ENCODE assay signal across 8 cellular contexts in genomic region chr1:28373450-28373849, GRCh38. TPM values are rescaled to one million over a fixed set of nuclear protein-coding genes. Genes with fewer than 3 reads are reported as not detected.
A peak's percentile ranks its signal among the peaks of the same experiment; 100 is the strongest.
DNase-seq lines count a peak whose midpoint lies in the region; ATAC-seq, FAIRE-seq and TF ChIP-seq lines count a peak whose summit lies in the region.
"Not testable (repeated sequence)": the region's sequence is repeated elsewhere in the genome, so short reads cannot be mapped to it uniquely, and the experiment has no call there.

No MANE protein-coding gene starts in this region.

- not testable (repeated sequence) for H3K9ac ChIP-seq in BLaER1; astrocyte (ENCODE audit: low read length)

- H3K36me3 Mint-ChIP-seq in astrocyte (ENCODE audit: low read depth, unreplicated experiment); mesothelial cell of epicardium; stimulated activated effector memory CD8-positive, alpha-beta T cell treated with anti-CD3 and anti-CD28 coated beads, Interleukin-12 subunit alpha, Interleukin-12 subunit beta, amount 100 ng/mL, for 72 hours: not testable (repeated sequence)

- FAIRE-seq in astrocyte (lab: Jason Lieb, UNC): not testable (repeated sequence)

- H3K4me3 Mint-ChIP-seq in astrocyte (ENCODE audit: unreplicated experiment) (peak overlapping the region; percentile 70), mesothelial cell of epicardium (peak overlapping the region; percentile 11)
- not testable (repeated sequence) for H3K4me3 Mint-ChIP-seq in stimulated activated effector memory CD8-positive, alpha-beta T cell treated with anti-CD3 and anti-CD28 coated beads, Interleukin-12 subunit alpha, Interleukin-12 subunit beta, amount 100 ng/mL, for 72 hours

- not testable (repeated sequence) for H3K9me3 ChIP-seq in BLaER1; SJSA1 (replicated peaks); astrocyte (ENCODE audit: insufficient read depth, low read depth, low read length); esophagus (ENCODE audit: control insufficient read depth in 2 of 2, insufficient read depth in 1 of 2, low read depth in 1 of 2, low read length in 1 of 2)

- DNase-seq in HCEC 1CT: peak; percentile 29
- peak; percentile 74 for DNase-seq in M059J (ENCODE audit: low read depth)
- DNase-seq in SJSA1 (ENCODE audit: low read depth in 1 of 2, low spot score in 2 of 2): peak; percentile 33 to 47
- not testable (repeated sequence) for DNase-seq in astrocyte (ENCODE audit: low read depth); mesothelial cell of epicardium (ENCODE audit: low spot score in 2 of 2, unreplicated experiment in 2 of 2); stimulated activated effector memory CD8-positive, alpha-beta T cell treated with anti-CD3 and anti-CD28 coated beads, Interleukin-12 subunit alpha, Interleukin-12 subunit beta, amount 100 ng/mL, for 72 hours (ENCODE audit: low spot score in 2 of 2)

- not testable (repeated sequence) for H3K4me3 ChIP-seq in BLaER1; SJSA1; astrocyte (ENCODE audit: insufficient read depth, low read depth, low read length); esophagus (ENCODE audit: low read depth in 1 of 2, low read length in 2 of 2)

- H3K4me2 ChIP-seq in BLaER1 (peak overlapping the region; percentile 19; the same call in 1 of the 2 replicates), astrocyte (ENCODE audit: low read length) (peak overlapping the region; percentile 45)

- peaks cover 22% of the 10 kb centered on the region for H3K4me1 Mint-ChIP-seq in astrocyte (ENCODE audit: low read depth, unreplicated experiment)
- peaks cover 37% of the 10 kb centered on the region for H3K4me1 Mint-ChIP-seq in mesothelial cell of epicardium
- peaks cover 13% of the 10 kb centered on the region for H3K4me1 Mint-ChIP-seq in stimulated activated effector memory CD8-positive, alpha-beta T cell treated with anti-CD3 and anti-CD28 coated beads, Interleukin-12 subunit alpha, Interleukin-12 subunit beta, amount 100 ng/mL, for 72 hours

- ATAC-seq in stimulated activated effector memory CD8-positive, alpha-beta T cell treated with anti-CD3 and anti-CD28 coated beads, Interleukin-12 subunit alpha, Interleukin-12 subunit beta, amount 100 ng/mL, for 72 hours: not testable (repeated sequence)

- not testable (repeated sequence) for H3K27me3 Mint-ChIP-seq in astrocyte (ENCODE audit: low read depth, unreplicated experiment); mesothelial cell of epicardium (ENCODE audit: low read depth)

- H3K27ac Mint-ChIP-seq in astrocyte (ENCODE audit: unreplicated experiment) (peak overlapping the region; percentile 97), mesothelial cell of epicardium (peak overlapping the region; percentile 99)
- H3K27ac Mint-ChIP-seq in stimulated activated effector memory CD8-positive, alpha-beta T cell treated with anti-CD3 and anti-CD28 coated beads, Interleukin-12 subunit alpha, Interleukin-12 subunit beta, amount 100 ng/mL, for 72 hours: peak overlapping the region; percentile 23

- not testable (repeated sequence) for H3K27me3 ChIP-seq in BLaER1; SJSA1 (replicated peaks); astrocyte (ENCODE audit: insufficient read depth, low read length); esophagus (ENCODE audit: control insufficient read depth in 1 of 2, insufficient read depth in 2 of 2, low read length in 2 of 2)

- not testable (repeated sequence) for H2AFZ ChIP-seq in astrocyte (ENCODE audit: low read depth, low read length)

- not testable (repeated sequence) for TF ChIP-seq CTCF in astrocyte (IDR thresholded peaks at IDR 0.05; ENCODE audit: insufficient read depth, low read depth, low read length); mesothelial cell of epicardium (IDR thresholded peaks at IDR 0.05; ENCODE audit: unreplicated experiment)

- peaks cover 68% of the 10 kb centered on the region for H3K79me2 ChIP-seq in astrocyte (ENCODE audit: insufficient read depth, low read length)

- H3K27ac ChIP-seq in BLaER1 (0 out of 2 replicates have a peak overlapping the region, but pooled peaks have one; percentile 26), SJSA1 (peak overlapping the region; percentile 69), astrocyte (ENCODE audit: low read depth, low read length) (peak overlapping the region; percentile 54), esophagus (ENCODE audit: low read depth in 2 of 2, low read length in 1 of 2) (peak overlapping the region; percentile 31 to 61)

- H3K4me1 ChIP-seq in BLaER1 (peaks cover 67% of the 10 kb centered on the region), SJSA1 (replicated peaks) (peaks cover 27% of the 10 kb centered on the region), astrocyte (ENCODE audit: insufficient read depth, low read length) (peaks cover 20% of the 10 kb centered on the region)
- not testable (repeated sequence) for H3K4me1 ChIP-seq in esophagus (ENCODE audit: control insufficient read depth in 2 of 2, insufficient read depth in 2 of 2, low read length in 1 of 2)

- not testable (repeated sequence) for H3K9me3 Mint-ChIP-seq in astrocyte (ENCODE audit: unreplicated experiment); mesothelial cell of epicardium; stimulated activated effector memory CD8-positive, alpha-beta T cell treated with anti-CD3 and anti-CD28 coated beads, Interleukin-12 subunit alpha, Interleukin-12 subunit beta, amount 100 ng/mL, for 72 hours

- WGBS in esophagus, 2 donors: 51 to 63% methylated on average over 7 of the region's 7 CpGs

- H3K36me3 ChIP-seq in BLaER1: peaks cover 33% of the 10 kb centered on the region
- peaks cover 33% of the 10 kb centered on the region for H3K36me3 ChIP-seq in SJSA1
- not testable (repeated sequence) for H3K36me3 ChIP-seq in astrocyte (ENCODE audit: insufficient read depth, low read length); esophagus (ENCODE audit: control insufficient read depth in 2 of 2, insufficient read depth in 2 of 2, low read length in 1 of 2)

- peaks cover 51% of the 10 kb centered on the region for H4K20me1 ChIP-seq in BLaER1
- not testable (repeated sequence) for H4K20me1 ChIP-seq in astrocyte (ENCODE audit: insufficient read depth, low read length)

RNA-seq across cellular contexts. Expression of gene PHACTR4, which starts 3.9 kb away (rescaled TPM):
- total RNA-seq in M059J (2014; rRNA removed; shearing (Covaris generic)): 17.8 and 31.1 TPM in 2 replicates
- total RNA-seq in SJSA1 (2014; rRNA removed; shearing (Covaris generic)): 9.7 and 13.9 TPM in 2 replicates
- total RNA-seq in astrocyte: 72.6 and 78.5 TPM in 2 replicates
- 10 to 100 TPM; 32.2 to 52.2 TPM for polyA plus RNA-seq in esophagus
- 67.4 to 69.8 TPM (median 67.5 TPM) in 3 replicates for total RNA-seq in mesothelial cell of epicardium

RNA-seq across cellular contexts. Expression of gene MED18, which starts 44.6 kb away (rescaled TPM):
- 13.2 and 15.5 TPM in 2 replicates for total RNA-seq in M059J (2014; rRNA removed; shearing (Covaris generic))
- total RNA-seq in SJSA1 (2014; rRNA removed; shearing (Covaris generic)): 12.4 and 15.3 TPM in 2 replicates
- 10.4 and 11.6 TPM in 2 replicates for total RNA-seq in astrocyte
- 10 to 100 TPM; 15.1 to 36.6 TPM for polyA plus RNA-seq in esophagus
- 9.2 to 11.7 TPM (median 9.9 TPM) in 3 replicates for total RNA-seq in mesothelial cell of epicardium

Comparison
In these comparisons a context has a peak if more than half of its experiments do, and no peak if none do; other contexts are left out.
1. H3K27ac Mint-ChIP-seq: peak in every context shown above with its lines; median percentile 99 in mesothelial cell of epicardium; 97 in astrocyte; 23 in stimulated activated effector memory CD8-positive, alpha-beta T cell treated with anti-CD3 and anti-CD28 coated beads, Interleukin-12 subunit alpha, Interleukin-12 subunit beta, amount 100 ng/mL, for 72 hours.